ENCODE assay signal across 18 cellular contexts in genomic region chr17:9887521-9887920, GRCh38. TPM values are rescaled to one million over a fixed set of nuclear protein-coding genes. Genes with fewer than 3 reads are reported as not detected.
DNase-seq lines count a peak whose midpoint lies in the region; ATAC-seq and TF ChIP-seq lines count a peak whose summit lies in the region.
"Had no signal": no experiment of that assay in that cellular context is flagged by ENCODE, and none has a peak within 500 bp of the region (broad histone marks: within the 10 kb centered on the region; RNA-seq: fewer than 3 reads in every experiment).

No MANE protein-coding gene starts in this region.

- intact Hi-C loops in MCF 10A (cut with micrococcal nuclease) (no loop called here), breast epithelium (cut with DNase I; ENCODE audit: low total_unique reads) (no loop called here), PC-9 (cut with micrococcal nuclease; ENCODE audit: unreplicated experiment) (no loop called here)

- H3K36me3 Mint-ChIP-seq in MCF 10A (ENCODE audit: insufficient read depth, unreplicated experiment): peaks cover 6% of the 10 kb centered on the region
- H3K36me3 Mint-ChIP-seq: CD4-positive, CD25-positive, alpha-beta regulatory T cell had no signal

- no peaks in the 10 kb centered on the region for H3K79me2 ChIP-seq in PC-9 (ENCODE audit: low read depth)

- no peak overlapping the region for H2AFZ ChIP-seq in PC-9

- no peaks in the 10 kb centered on the region for H4K20me1 ChIP-seq in PC-9 (ENCODE audit: insufficient read depth)
- H4K20me1 ChIP-seq: BLaER1 had no signal

- no peak overlapping the region; the same call in 1 of the 2 replicates for H3K4me2 ChIP-seq in PC-9
- H3K4me2 ChIP-seq: BLaER1 had no signal

- TF ChIP-seq CTCF in MCF 10A (IDR thresholded peaks at IDR 0.05; ENCODE audit: unreplicated experiment) (no peak), breast epithelium (IDR thresholded peaks at IDR 0.05) (no peak), PC-9 (conservative IDR thresholded peaks at IDR 0.05) (no peak)

- H3K36me3 ChIP-seq in breast epithelium (no peaks in the 10 kb centered on the region), PC-9 (ENCODE audit: low read depth) (no peaks in the 10 kb centered on the region)
- H3K36me3 ChIP-seq: BLaER1 had no signal

- H3K4me3 Mint-ChIP-seq in MCF 10A (ENCODE audit: unreplicated experiment): no peak overlapping the region
- H3K4me3 Mint-ChIP-seq: CD4-positive, CD25-positive, alpha-beta regulatory T cell; HFFc6 had no signal

- H3K4me3 ChIP-seq in breast epithelium (no peak overlapping the region), PC-9 (no peak overlapping the region)
- H3K4me3 ChIP-seq: BLaER1 had no signal

- BruUV-seq in MCF 10A (replicated peaks; lab: Mats Ljungman, UMichigan): no TSS peak
- BruUV-seq in PC-9 (replicated peaks; lab: Mats Ljungman, UMichigan): no TSS peak

- peaks cover 0 to 4% of the 10 kb centered on the region in 2 donors for H3K27me3 ChIP-seq in breast epithelium
- H3K27me3 ChIP-seq in PC-9 (ENCODE audit: insufficient read depth, low read depth): no peaks in the 10 kb centered on the region
- H3K27me3 ChIP-seq: BLaER1 had no signal

- POLR2A ChIA-PET in MCF 10A (lab: Yijun Ruan, JAX) (no interaction called here), PC-9 (lab: Charles Lee; ENCODE audit: unreplicated experiment) (no interaction called here)

- no peak for ATAC-seq in HG03135 (IDR thresholded peaks at IDR 0.05; ENCODE audit: unreplicated experiment)

- DNase-seq in MCF 10A (ENCODE audit: unreplicated experiment) (peak; percentile 27), breast epithelium (ENCODE audit: low spot score in 2 of 2) (no peak), PC-9 (peak; percentile 23 to 85), Kasumi-1 (lab: John Stamatoyannopoulos, UW) (no peak), DMS153 (lab: John Stamatoyannopoulos, UW) (no peak), medulla oblongata (ENCODE audit: extremely low spot score) (no peak)
- DNase-seq: AML-193; CD4-positive, CD25-positive, alpha-beta regulatory T cell; HCEC 1CT; HFFc6 had no signal

- peaks cover 5% of the 10 kb centered on the region for H3K4me1 Mint-ChIP-seq in MCF 10A (ENCODE audit: insufficient read depth, unreplicated experiment)
- H3K4me1 Mint-ChIP-seq: CD4-positive, CD25-positive, alpha-beta regulatory T cell had no signal

- peaks cover 10% of the 10 kb centered on the region for H3K9me3 Mint-ChIP-seq in MCF 10A (ENCODE audit: unreplicated experiment)

- peaks cover 11% of the 10 kb centered on the region; the same call in 1 of the 2 replicates for H3F3A ChIP-seq in PC-9 (ENCODE audit: insufficient read depth, low read depth)

- H3K9me2 ChIP-seq in PC-9 (ENCODE audit: insufficient read depth): no peaks in the 10 kb centered on the region

- H3K27me3 Mint-ChIP-seq in MCF 10A (ENCODE audit: insufficient read depth, unreplicated experiment): no peaks in the 10 kb centered on the region
- H3K27me3 Mint-ChIP-seq: CD4-positive, CD25-positive, alpha-beta regulatory T cell had no signal

- no peak overlapping the region for H3K27ac ChIP-seq in breast epithelium
- no peak overlapping the region for H3K27ac ChIP-seq in PC-9
- peak overlapping the region; percentile 80 for H3K27ac ChIP-seq in cingulate gyrus (ENCODE audit: low read depth, low read length)
- H3K27ac ChIP-seq: 22Rv1, BLaER1, HL-60 had no signal

- CTCF ChIA-PET in MCF 10A (lab: Yijun Ruan, JAX) (no interaction called here), PC-9 (lab: Charles Lee) (interaction anchor here (1.0 kb wide), 1 partner anchor 83 kb away, joined by 3 read pairs; no protein-coding TSS in a partner anchor)

- TF ChIP-seq POLR2A in breast epithelium (IDR thresholded peaks at IDR 0.05): no peak

- no peak overlapping the region for H3K27ac Mint-ChIP-seq in MCF 10A (ENCODE audit: low read depth, unreplicated experiment)
- H3K27ac Mint-ChIP-seq: CD4-positive, CD25-positive, alpha-beta regulatory T cell; HFFc6 had no signal

- H3K9me3 ChIP-seq in breast epithelium (peaks cover 2 to 17% of the 10 kb centered on the region in 2 donors), PC-9 (ENCODE audit: insufficient read depth, low read depth) (peaks cover 12% of the 10 kb centered on the region; the same call in 1 of the 2 replicates)

- H3K4me1 ChIP-seq in breast epithelium: no peaks in the 10 kb centered on the region
- peaks cover 16% of the 10 kb centered on the region for H3K4me1 ChIP-seq in PC-9 (replicated peaks; ENCODE audit: insufficient read depth)
- H3K4me1 ChIP-seq: BLaER1 had no signal

RNA-seq across cellular contexts. Expression of gene RCVRN, which starts 17.6 kb away (rescaled TPM):
- not detected in 2 replicates for total RNA-seq in MCF 10A (2022)
- total RNA-seq in breast epithelium: under 1 TPM; 0.15 to 0.66 (median 0.32) TPM
- not detected in 2 replicates for total RNA-seq in PC-9 (2021)
- total RNA-seq: CD4-positive, CD25-positive, alpha-beta regulatory T cell; Daoy; G401; H1; HFFc6 had no signal

Comparison
In these comparisons a context has a peak if more than half of its experiments do, and no peak if none do; other contexts are left out.
1. DNase-seq: peak in MCF 10A (single experiment) and PC-9 (2 of 2); none in breast epithelium (0 of 2), Kasumi-1 (0 of 2), DMS153 (single experiment) and medulla oblongata (single experiment).